Comparison of ENCODE assay signal across 20 cellular contexts in the genomic region with DNA sequence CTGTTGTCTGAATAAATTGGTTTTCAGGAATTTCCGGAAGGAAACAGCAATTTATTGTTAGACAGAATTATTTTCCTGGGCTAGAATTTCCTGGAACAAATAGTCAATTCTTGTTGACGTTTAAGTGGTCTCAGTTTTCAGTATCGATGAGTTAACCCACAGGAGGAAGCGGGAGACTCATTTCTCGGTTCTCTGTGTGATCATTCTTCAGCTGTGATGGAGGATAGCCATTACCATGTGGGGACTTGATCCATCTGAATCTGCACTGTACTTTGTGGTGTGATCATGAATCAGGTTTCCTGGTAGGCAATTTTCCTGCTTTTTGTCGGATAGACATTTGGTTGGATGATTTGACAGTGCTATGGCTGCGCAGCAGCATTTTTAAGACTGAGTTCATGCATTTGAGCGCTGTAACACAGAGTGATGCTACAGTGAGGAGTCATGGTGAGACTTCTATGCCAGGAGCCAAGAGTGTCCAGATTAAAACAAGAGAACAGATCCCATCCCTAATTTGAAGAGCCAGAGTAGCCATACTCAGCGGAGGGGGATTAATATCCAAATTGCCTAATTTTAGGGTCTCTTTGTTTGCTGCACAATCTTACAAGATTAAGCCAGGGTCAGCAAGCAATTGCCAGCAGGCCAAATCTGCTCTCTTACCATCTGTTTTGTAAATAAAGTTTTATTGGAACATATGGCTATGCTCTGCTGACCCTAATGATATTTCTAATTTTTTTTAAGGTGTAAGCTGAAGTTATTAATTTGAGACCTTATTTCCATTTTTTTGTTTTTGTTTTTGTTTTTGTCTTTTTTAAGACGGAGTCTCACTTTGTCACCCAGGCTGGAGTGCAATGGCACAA.
DNase-seq lines count a peak whose midpoint lies in the region; ATAC-seq and TF ChIP-seq lines count a peak whose summit lies in the region.
"Had no signal": no experiment of that assay in that cellular context is flagged by ENCODE, and none has a peak within 500 bp of the region (broad histone marks: within the 10 kb centered on the region; RNA-seq: fewer than 3 reads in every experiment).

No MANE protein-coding gene starts in this region.

- peaks cover 7% of the 10 kb centered on the region; the same call in 1 of the 2 replicates for H3K9me3 ChIP-seq in ES-I3 (ENCODE audit: control insufficient read depth, insufficient read depth, low read length)
- no peaks in the 10 kb centered on the region for H3K9me3 ChIP-seq in OCI-LY3 (ENCODE audit: insufficient read depth, low read length)
- no peaks in the 10 kb centered on the region for H3K9me3 ChIP-seq in iPS-15b (ENCODE audit: control insufficient read depth, insufficient read depth, low read length)
- H3K9me3 ChIP-seq in MM.1S (replicated peaks; ENCODE audit: insufficient read depth, low read length): no peaks in the 10 kb centered on the region
- H3K9me3 ChIP-seq in uterus: no peaks in the 10 kb centered on the region

- H3K27ac ChIP-seq in OCI-LY3 (ENCODE audit: low read length) (no peak overlapping the region), MM.1S (ENCODE audit: low read length) (no peak overlapping the region), uterus (no peak overlapping the region)
- H3K27ac ChIP-seq: BLaER1 treated with 17β-estradiol and CSF1 and Interleukin-3, amounts not matched to agents 10 nM and 100 nM; HL-60; SJCRH30 had no signal

- H3K9ac ChIP-seq in ES-I3 (ENCODE audit: low read depth, low read length) (peak overlapping the region; percentile 82; the same call in 1 of the 2 replicates), OCI-LY3 (ENCODE audit: low read length) (no peak overlapping the region), iPS-15b (ENCODE audit: low read depth, low read length) (no peak overlapping the region), MM.1S (ENCODE audit: low read length) (no peak overlapping the region)
- H3K9ac ChIP-seq: BLaER1 treated with 17β-estradiol and CSF1 and Interleukin-3, amounts not matched to agents 10 nM and 100 nM had no signal

- H4K20me1 ChIP-seq in OCI-LY3 (ENCODE audit: insufficient read depth, low read length): no peaks in the 10 kb centered on the region
- H4K20me1 ChIP-seq in MM.1S (ENCODE audit: insufficient read depth, low read length): no peaks in the 10 kb centered on the region
- H4K20me1 ChIP-seq: BLaER1 treated with 17β-estradiol and CSF1 and Interleukin-3, amounts not matched to agents 10 nM and 100 nM had no signal

- intact Hi-C loops in uterus (cut with DNase I; ENCODE audit: low total_unique reads): no loop called here

- peak; percentile 58 for ATAC-seq in GM18873 (IDR thresholded peaks at IDR 0.05; ENCODE audit: low FRiP score, unreplicated experiment)

- no peak for DNase-seq in MM.1S
- DNase-seq in uterus: no peak
- DNase-seq in H4 (ENCODE audit: low spot score): no peak
- DNase-seq: Caco-2; CD4-positive, alpha-beta memory T cell; DND-41; H7; HFFc6; KBM-7; NCI-H1092; NCI-H1436 treated with DMSO at 0.1 percent for 48 hours; NCI-H1930; OCI-M1; SJCRH30 had no signal

- no peaks in the 10 kb centered on the region for H3K9me2 ChIP-seq in MM.1S (replicated peaks; ENCODE audit: insufficient read depth, low read length)

- H3K4me2 ChIP-seq in OCI-LY3 (ENCODE audit: low read length) (peak overlapping the region; percentile 27), MM.1S (ENCODE audit: low read depth, low read length) (no peak overlapping the region)
- H3K4me2 ChIP-seq: BLaER1 treated with 17β-estradiol and CSF1 and Interleukin-3, amounts not matched to agents 10 nM and 100 nM had no signal

- H3K79me2 ChIP-seq in OCI-LY3 (ENCODE audit: low read length) (no peaks in the 10 kb centered on the region), MM.1S (ENCODE audit: low read length) (no peaks in the 10 kb centered on the region)

- no peaks in the 10 kb centered on the region for H3K27me3 ChIP-seq in OCI-LY3 (ENCODE audit: low read depth, low read length)
- no peaks in the 10 kb centered on the region for H3K27me3 ChIP-seq in iPS-15b (ENCODE audit: control insufficient read depth, insufficient read depth, low read length)
- no peaks in the 10 kb centered on the region for H3K27me3 ChIP-seq in MM.1S (replicated peaks; ENCODE audit: insufficient read depth, low read length)
- H3K27me3 ChIP-seq in uterus: no peaks in the 10 kb centered on the region
- H3K27me3 ChIP-seq: BLaER1 treated with 17β-estradiol and CSF1 and Interleukin-3, amounts not matched to agents 10 nM and 100 nM; SJCRH30 had no signal

- no peak overlapping the region for H2AFZ ChIP-seq in OCI-LY3 (ENCODE audit: low read depth, low read length)
- H2AFZ ChIP-seq in MM.1S (ENCODE audit: low read length): no peak overlapping the region

- H3K4me3 ChIP-seq in OCI-LY3 (ENCODE audit: low read length) (no peak overlapping the region), iPS-15b (ENCODE audit: low read depth, low read length) (peak overlapping the region; percentile 13), MM.1S (ENCODE audit: low read length) (no peak overlapping the region), uterus (no peak overlapping the region)
- H3K4me3 ChIP-seq: BLaER1 treated with 17β-estradiol and CSF1 and Interleukin-3, amounts not matched to agents 10 nM and 100 nM; SJCRH30 had no signal

- no peak for TF ChIP-seq CTCF in OCI-LY3 (IDR thresholded peaks at IDR 0.05; ENCODE audit: low read depth, low read length)
- no peak for TF ChIP-seq CTCF in MM.1S (IDR thresholded peaks at IDR 0.05; ENCODE audit: low read length)
- TF ChIP-seq CTCF in uterus (IDR thresholded peaks at IDR 0.05): no peak

- no peak for TF ChIP-seq POLR2A in uterus (IDR thresholded peaks at IDR 0.05)

- no peaks in the 10 kb centered on the region for H3F3A ChIP-seq in MM.1S (ENCODE audit: insufficient read depth, low read length)

- peaks cover 16% of the 10 kb centered on the region; the same call in 1 of the 2 replicates for H3K4me1 ChIP-seq in ES-I3 (ENCODE audit: insufficient read depth, low read length)
- H3K4me1 ChIP-seq in OCI-LY3 (ENCODE audit: low read length): peaks cover 13% of the 10 kb centered on the region
- peaks cover 4% of the 10 kb centered on the region for H3K4me1 ChIP-seq in iPS-15b (ENCODE audit: control insufficient read depth, insufficient read depth, low read length)
- no peaks in the 10 kb centered on the region for H3K4me1 ChIP-seq in MM.1S (ENCODE audit: low read length)
- no peaks in the 10 kb centered on the region for H3K4me1 ChIP-seq in uterus
- H3K4me1 ChIP-seq: BLaER1 treated with 17β-estradiol and CSF1 and Interleukin-3, amounts not matched to agents 10 nM and 100 nM had no signal

- H3K36me3 ChIP-seq in ES-I3 (ENCODE audit: insufficient read depth, low read length): no peaks in the 10 kb centered on the region
- no peaks in the 10 kb centered on the region for H3K36me3 ChIP-seq in OCI-LY3 (replicated peaks; ENCODE audit: low read depth, low read length)
- no peaks in the 10 kb centered on the region for H3K36me3 ChIP-seq in iPS-15b (ENCODE audit: control insufficient read depth, insufficient read depth, low read length)
- H3K36me3 ChIP-seq in MM.1S (replicated peaks; ENCODE audit: insufficient read depth, low read length): no peaks in the 10 kb centered on the region
- no peaks in the 10 kb centered on the region for H3K36me3 ChIP-seq in uterus
- H3K36me3 ChIP-seq: BLaER1 treated with 17β-estradiol and CSF1 and Interleukin-3, amounts not matched to agents 10 nM and 100 nM; SJCRH30 had no signal
